Comparison of ENCODE assay signal across 19 cellular contexts in the genomic region with DNA sequence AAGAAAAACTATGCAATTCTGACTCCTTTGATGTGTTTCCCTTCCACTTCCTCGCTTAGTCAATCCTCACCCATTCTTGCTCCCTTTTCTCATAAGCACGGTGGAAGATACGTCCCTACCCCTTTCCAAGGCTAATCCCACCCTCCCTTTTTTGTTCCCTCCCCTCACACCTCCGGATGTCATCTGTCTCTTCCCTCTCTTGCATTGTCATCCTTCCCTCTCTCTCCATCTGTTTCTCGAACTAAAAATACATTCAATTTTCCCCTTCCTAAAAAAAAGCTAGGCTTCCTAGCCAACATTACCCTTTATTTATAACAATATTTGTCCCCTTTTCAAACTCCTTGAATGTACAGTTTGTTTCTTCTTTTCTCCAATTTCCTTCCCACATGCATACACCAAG. TPM values are rescaled to one million over a fixed set of nuclear protein-coding genes. Genes with fewer than 3 reads are reported as not detected.
A peak's percentile ranks its signal among the peaks of the same experiment; 100 is the strongest.
DNase-seq lines count a peak whose midpoint lies in the region; ATAC-seq, FAIRE-seq and TF ChIP-seq lines count a peak whose summit lies in the region.
"Had no signal": no experiment of that assay in that cellular context is flagged by ENCODE, and none has a peak within 500 bp of the region (broad histone marks: within the 10 kb centered on the region; RNA-seq: fewer than 3 reads in every experiment).

No MANE protein-coding gene starts in this region.

- peaks cover 9% of the 10 kb centered on the region for H3K4me1 ChIP-seq in CD4-positive, CD25-positive, alpha-beta regulatory T cell (ENCODE audit: control insufficient read depth, insufficient read depth, low read length, poor library complexity, severe bottlenecking)
- no peaks in the 10 kb centered on the region for H3K4me1 ChIP-seq in H1 (replicated peaks in 1 of 4; ENCODE audit: control insufficient read depth in 3 of 4, insufficient read depth in 4 of 4, low read length in 3 of 4)
- H3K4me1 ChIP-seq: BE2C had no signal

- TF ChIP-seq CTCF in H1 (IDR thresholded peaks at IDR 0.05; ENCODE audit: control extremely low read depth in 1 of 3, insufficient read depth in 1 of 3, low read depth in 1 of 3, low read length in 3 of 3), result no peak

- no peak overlapping the region for H2BK15ac ChIP-seq in H1 (ENCODE audit: low read length)

- H4K8ac ChIP-seq in H1 (ENCODE audit: extremely low read depth, insufficient read depth, low read length), result no peak overlapping the region

- H2BK120ac ChIP-seq in H1 (replicated peaks; ENCODE audit: low read depth, low read length), result no peak overlapping the region

- no peak overlapping the region for H2AK5ac ChIP-seq in H1 (ENCODE audit: low read depth, low read length)

- no peak for TF ChIP-seq RAD21 in H1 (IDR thresholded peaks at IDR 0.05 in 1 of 2, conservative IDR thresholded peaks at IDR 0.05 in 1 of 2; ENCODE audit: low read depth in 2 of 2, low read length in 2 of 2)

- no peak overlapping the region for H3K56ac ChIP-seq in H1 (replicated peaks; ENCODE audit: insufficient read length, low read depth, low read length)

- in situ Hi-C loops in G401 (cut with HindIII; ENCODE audit: low sequenced_read_pairs), result no loop called here

- H4K5ac ChIP-seq in H1 (ENCODE audit: insufficient read length, low read depth, low read length), result no peak overlapping the region

- no peaks in the 10 kb centered on the region for H3K79me2 ChIP-seq in H1 (ENCODE audit: control insufficient read depth in 1 of 2, insufficient read depth in 2 of 2, low read length in 2 of 2)

- peak overlapping the region in 2 of 3 donors; percentile 68 to 90 for H3K27ac Mint-ChIP-seq in CD4-positive, CD25-positive, alpha-beta regulatory T cell
- peak overlapping the region; percentile 20 for H3K27ac Mint-ChIP-seq in activated T-helper 17 cell treated with anti-CD3 and anti-CD28 coated beads, Interleukin-2, amount 50 U/mL, for 72 hours
- H3K27ac Mint-ChIP-seq: HFFc6; T-helper 1 cell treated with Interleukin-12 subunit alpha and Interleukin-12 subunit beta and Interleukin-4 antibody, amounts not matched to agents 30 μg/mL and 1 μg/mL, for 36 hours had no signal

- no peak overlapping the region for H4K91ac ChIP-seq in H1 (replicated peaks; ENCODE audit: insufficient read length, low read length)

- no peak overlapping the region for H3K4ac ChIP-seq in H1 (replicated peaks; ENCODE audit: insufficient read length, low read depth, low read length)

- H2BK20ac ChIP-seq in H1 (ENCODE audit: low read length), result no peak overlapping the region

- H3K27ac ChIP-seq in CD4-positive, CD25-positive, alpha-beta regulatory T cell (ENCODE audit: insufficient read depth, low read length, poor library complexity, severe bottlenecking), result no peak overlapping the region
- H3K27ac ChIP-seq in H1 (ENCODE audit: low read depth, low read length), result no peak overlapping the region
- H3K27ac ChIP-seq: Peyer's patch had no signal

- peaks cover 0 to 1% (median 0%) of the 10 kb centered on the region in 7 donors for H3K9me3 Mint-ChIP-seq in CD4-positive, CD25-positive, alpha-beta regulatory T cell
- H3K9me3 Mint-ChIP-seq in activated T-helper 17 cell treated with anti-CD3 and anti-CD28 coated beads, Interleukin-2, amount 50 U/mL, for 72 hours, result no peaks in the 10 kb centered on the region
- H3K9me3 Mint-ChIP-seq: HFFc6 had no signal

- 83 to 100% methylated on average over 1 to 5 of the region's 5 CpGs for WGBS in H1 (ENCODE audit: extremely low coverage in 1 of 2, insufficient coverage in 1 of 2, insufficient read length in 1 of 2, insufficient replicate concordance in 2 of 2, low coverage in 1 of 2, low lambda C conversion rate in 2 of 2, missing lambda C conversion rate in 1 of 2), 2 experiments

- no peak for DNase-seq in CD4-positive, CD25-positive, alpha-beta regulatory T cell
- peak; percentile 90 for DNase-seq in G401 (ENCODE audit: low spot score)
- no peak for DNase-seq in H1 (ENCODE audit: low read depth in 1 of 2, low spot score in 2 of 2)
- no peak for DNase-seq in dedifferentiated amniotic fluid mesenchymal stem cell (ENCODE audit: extremely low spot score)
- no peak for DNase-seq in GM12892 (ENCODE audit: insufficient read length)
- DNase-seq in NCI-H526 treated with DMSO at 0.1 percent for 48 hours (lab: John Stamatoyannopoulos, UW), result no peak
- DNase-seq in NCI-H345 (lab: John Stamatoyannopoulos, UW), result no peak
- DNase-seq: BE2C, HFFc6, NCI-H1048, NCI-H146, NCI-H446 treated with DMSO at 0.1 percent for 48 hours, NCI-H748 treated with DMSO at 0.1 percent for 48 hours, Peyer's patch, Right ventricle myocardium superior had no signal

- H3K23ac ChIP-seq in H1 (ENCODE audit: insufficient read length), result no peak overlapping the region

- FAIRE-seq in H1 (lab: Jason Lieb, UNC) (no peak), GM12892 (lab: Jason Lieb, UNC) (no peak)
- FAIRE-seq: H54 had no signal

- no peaks in the 10 kb centered on the region for H3K36me3 Mint-ChIP-seq in CD4-positive, CD25-positive, alpha-beta regulatory T cell
- H3K36me3 Mint-ChIP-seq in activated T-helper 17 cell treated with anti-CD3 and anti-CD28 coated beads, Interleukin-2, amount 50 U/mL, for 72 hours (ENCODE audit: low read depth), result no peaks in the 10 kb centered on the region

- H3K36me3 ChIP-seq in CD4-positive, CD25-positive, alpha-beta regulatory T cell (ENCODE audit: control insufficient read depth, insufficient read depth, low read length), result no peaks in the 10 kb centered on the region
- no peaks in the 10 kb centered on the region for H3K36me3 ChIP-seq in H1 (ENCODE audit: control insufficient read depth in 2 of 4, insufficient read depth in 4 of 4, low read length in 3 of 4)
- H3K36me3 ChIP-seq: BE2C, Peyer's patch had no signal

- no peak overlapping the region for H3K14ac ChIP-seq in H1 (ENCODE audit: insufficient read length)

- no peak overlapping the region for H3K9ac ChIP-seq in H1 (replicated peaks in 1 of 4; ENCODE audit: extremely low read depth in 1 of 4, low read depth in 3 of 4, low read length in 3 of 4)

- H3K27me3 Mint-ChIP-seq in CD4-positive, CD25-positive, alpha-beta regulatory T cell, result peaks cover 13% of the 10 kb centered on the region
- H3K27me3 Mint-ChIP-seq in activated T-helper 17 cell treated with anti-CD3 and anti-CD28 coated beads, Interleukin-2, amount 50 U/mL, for 72 hours, result no peaks in the 10 kb centered on the region

- TF ChIP-seq EP300 in H1 (IDR thresholded peaks at IDR 0.05; ENCODE audit: borderline replicate concordance in 1 of 2, low read depth in 2 of 2, low read length in 2 of 2), result no peak

- no peak overlapping the region for H3K18ac ChIP-seq in H1 (ENCODE audit: extremely low read depth, low read length)

- no peak overlapping the region for H3K4me3 ChIP-seq in CD4-positive, CD25-positive, alpha-beta regulatory T cell (ENCODE audit: low read depth, low read length)
- H3K4me3 ChIP-seq in H1 (ENCODE audit: extremely low read depth in 1 of 4, insufficient read depth in 2 of 4, low read depth in 3 of 4, low read length in 4 of 4), result no peak overlapping the region
- H3K4me3 ChIP-seq: Peyer's patch had no signal

- H2BK5ac ChIP-seq in H1 (ENCODE audit: low read depth, low read length), result no peak overlapping the region

- TF ChIP-seq POLR2A in H1 (IDR thresholded peaks at IDR 0.05; ENCODE audit: control extremely low read depth in 1 of 2, low read depth in 2 of 2, low read length in 2 of 2) (no peak), GM12892 (IDR thresholded peaks at IDR 0.05; ENCODE audit: low read depth, low read length) (no peak)

- H3K4me2 ChIP-seq in H1 (ENCODE audit: insufficient read depth in 1 of 2, low read depth in 2 of 2, low read length in 2 of 2), result no peak overlapping the region

- POLR2A ChIA-PET in H1 (lab: Charles Lee; ENCODE audit: partially characterized antibody), result no interaction called here

- no peak overlapping the region for H2BK12ac ChIP-seq in H1 (ENCODE audit: low read depth, low read length)

- no peaks in the 10 kb centered on the region for H3K9me3 ChIP-seq in CD4-positive, CD25-positive, alpha-beta regulatory T cell (ENCODE audit: control insufficient read depth in 2 of 2, low read length in 2 of 2)
- H3K9me3 ChIP-seq in H1 (ENCODE audit: insufficient read depth in 2 of 2, low read depth in 1 of 2, low read length in 1 of 2), result no peaks in the 10 kb centered on the region
- H3K9me3 ChIP-seq: BE2C, Peyer's patch had no signal

- ATAC-seq in CD4-positive, CD25-positive, alpha-beta regulatory T cell (ENCODE audit: low read depth in 2 of 2), result no peak
- no peak for ATAC-seq in activated T-helper 17 cell treated with anti-CD3 and anti-CD28 coated beads, Interleukin-2, amount 50 U/mL, for 72 hours (replicated peaks)
- ATAC-seq: SK-N-SH treated with all-trans-retinoic acid at 6 μM for 48 hours had no signal

- CTCF ChIA-PET in H1 (lab: Charles Lee; ENCODE audit: partially characterized antibody), result interaction anchor here (0.8 kb wide), 1 partner anchor 65 kb away, joined by 3 read pairs; no protein-coding TSS in a partner anchor

- 0 out of 2 replicates have a peak overlapping the region, but pooled peaks have one; percentile 20 for H2AFZ ChIP-seq in H1 (ENCODE audit: low read length)

- peak overlapping the region in 1 of 4 donors; percentile 24 for H3K4me3 Mint-ChIP-seq in CD4-positive, CD25-positive, alpha-beta regulatory T cell
- H3K4me3 Mint-ChIP-seq in activated T-helper 17 cell treated with anti-CD3 and anti-CD28 coated beads, Interleukin-2, amount 50 U/mL, for 72 hours, result no peak overlapping the region
- H3K4me3 Mint-ChIP-seq: HFFc6; T-helper 1 cell treated with Interleukin-12 subunit alpha and Interleukin-12 subunit beta and Interleukin-4 antibody, amounts not matched to agents 30 μg/mL and 1 μg/mL, for 36 hours had no signal

- no peaks in the 10 kb centered on the region for H3K23me2 ChIP-seq in H1 (ENCODE audit: low read depth, low read length)

- peaks cover 14 to 45% (median 27%) of the 10 kb centered on the region in 4 donors for H3K4me1 Mint-ChIP-seq in CD4-positive, CD25-positive, alpha-beta regulatory T cell
- peaks cover 11% of the 10 kb centered on the region for H3K4me1 Mint-ChIP-seq in activated T-helper 17 cell treated with anti-CD3 and anti-CD28 coated beads, Interleukin-2, amount 50 U/mL, for 72 hours

- H3K27me3 ChIP-seq in CD4-positive, CD25-positive, alpha-beta regulatory T cell (ENCODE audit: control insufficient read depth, insufficient read depth, low read length), result no peaks in the 10 kb centered on the region
- no peaks in the 10 kb centered on the region for H3K27me3 ChIP-seq in H1 (replicated peaks in 1 of 4; ENCODE audit: control insufficient read depth in 3 of 4, extremely low read depth in 1 of 4, insufficient read depth in 3 of 4, low read length in 3 of 4)
- H3K27me3 ChIP-seq: BE2C, Peyer's patch had no signal

- H4K20me1 ChIP-seq in H1 (replicated peaks in 1 of 2; ENCODE audit: control insufficient read depth in 1 of 2, insufficient read depth in 2 of 2, low read length in 2 of 2), result no peaks in the 10 kb centered on the region

- H3K79me1 ChIP-seq in H1 (ENCODE audit: low read depth, low read length), result no peaks in the 10 kb centered on the region

RNA-seq across cellular contexts. Expression of gene ITM2B, which starts 40.5 kb away (rescaled TPM):
- total RNA-seq in CD4-positive, CD25-positive, alpha-beta regulatory T cell, result 324 TPM
- polyA plus RNA-seq in CD4-positive, CD25-positive, alpha-beta regulatory T cell, result 1,000 to 10,000 TPM; 1,031 to 1,148 (median 1,078) TPM
- total RNA-seq in G401 (2014; rRNA removed; shearing (Covaris generic)), result 35.2 and 62.6 TPM in 2 replicates
- total RNA-seq in activated T-helper 17 cell treated with anti-CD3 and anti-CD28 coated beads, Interleukin-2, amount 50 U/mL, for 72 hours, result 100 to 1,000 TPM in 1 of 2 donors, 10 to 100 TPM in 1; 75.7 to 108 TPM
- 179 and 184 TPM in 2 replicates for total RNA-seq in H1 (2021; fragmentation: NEBNext Ultra II Directional; extraction: Animal tissue kit (Norgen Biotek cat#: 25700))
- polyA plus RNA-seq in H1 (2011; rRNA removed), result 66.9 and 132 TPM in 2 replicates
- polyA plus RNA-seq in H1 (2011; cell fraction: cytosol; rRNA removed), result 83.2 TPM
- 42.4 TPM for polyA plus RNA-seq in H1 (2011; cell fraction: nucleus; rRNA removed)
- polyA plus RNA-seq in H1 (2012, experiment 1 of 2), result 86.9 to 165 TPM (median 103 TPM) in 4 replicates
- polyA plus RNA-seq in H1 (2012, experiment 2 of 2), result 75.5 TPM
- polyA plus RNA-seq in H1 (2013, experiment 1 of 2), result 282 TPM
- polyA plus RNA-seq in H1 (2013, experiment 2 of 2), result 330 TPM
- polyA minus RNA-seq in H1 (2011; rRNA and poly(A)+ RNA removed), result 48.5 and 71.9 TPM in 2 replicates
- polyA minus RNA-seq in H1 (2011; cell fraction: cytosol; rRNA and poly(A)+ RNA removed), result 67.2 TPM
- 24.7 TPM for polyA minus RNA-seq in H1 (2011; cell fraction: nucleus; rRNA and poly(A)+ RNA removed)
- polyA plus RNA-seq in GM12892 (2012; ENCODE audit: missing spikeins), result 14.0 TPM
